ENCODE assay signal across 10 cellular contexts in genomic region chr1:201436461-201436860, GRCh38. TPM values are rescaled to one million over a fixed set of nuclear protein-coding genes. Genes with fewer than 3 reads are reported as not detected.
DNase-seq lines count a peak whose midpoint lies in the region; ATAC-seq and TF ChIP-seq lines count a peak whose summit lies in the region.
"Had no signal": no experiment of that assay in that cellular context is flagged by ENCODE, and none has a peak within 500 bp of the region (broad histone marks: within the 10 kb centered on the region; RNA-seq: fewer than 3 reads in every experiment).

No MANE protein-coding gene starts in this region.

- peak overlapping the region; percentile 70; the same call in 1 of the 2 replicates for H2AFZ ChIP-seq in OCI-LY3 (ENCODE audit: low read depth, low read length)

- H3K4me3 Mint-ChIP-seq in T-cell, result no peak overlapping the region

- peaks cover 4 to 10% (median 6%) of the 10 kb centered on the region in 3 donors for H3K4me1 Mint-ChIP-seq in T-cell

- TF ChIP-seq CTCF in GM12873 (IDR thresholded peaks at IDR 0.05; ENCODE audit: insufficient read depth, low read depth, low read length, missing control alignments) (peak; percentile 2), OCI-LY3 (IDR thresholded peaks at IDR 0.05; ENCODE audit: low read depth, low read length) (no peak), foreskin keratinocyte (conservative IDR thresholded peaks at IDR 0.05) (peak; percentile 7), Peyer's patch (IDR thresholded peaks at IDR 0.05) (no peak)

- H4K20me1 ChIP-seq in OCI-LY3 (ENCODE audit: insufficient read depth, low read length), result no peaks in the 10 kb centered on the region

- H3K27ac ChIP-seq in OCI-LY3 (ENCODE audit: low read length), result no peak overlapping the region
- H3K27ac ChIP-seq in foreskin keratinocyte, result no peak overlapping the region
- H3K27ac ChIP-seq in Peyer's patch, result no peak overlapping the region
- H3K27ac ChIP-seq: thoracic aorta had no signal

- POLR2A ChIA-PET in T-cell (lab: Charles Lee), result no interaction called here

- H3K27ac Mint-ChIP-seq in T-cell, result no peak overlapping the region

- H3K9me3 Mint-ChIP-seq in T-cell, result no peaks in the 10 kb centered on the region

- H3K79me2 ChIP-seq in OCI-LY3 (ENCODE audit: low read length), result no peaks in the 10 kb centered on the region

- H3K27me3 Mint-ChIP-seq in T-cell, result peaks cover 14 to 22% of the 10 kb centered on the region in 2 donors

- H3K4me3 ChIP-seq in OCI-LY3 (ENCODE audit: low read length) (no peak overlapping the region), Peyer's patch (no peak overlapping the region)
- H3K4me3 ChIP-seq: thoracic aorta had no signal

- CTCF ChIA-PET in T-cell (lab: Charles Lee), result interaction anchor here (0.6 to 1.0 kb wide), 2 partner anchors 10 to 25 kb away, joined by 3 read pairs; no protein-coding TSS in a partner anchor

- H3K4me2 ChIP-seq in OCI-LY3 (ENCODE audit: low read length), result 0 out of 2 replicates have a peak overlapping the region, but pooled peaks have one; percentile 56

- H3K27me3 ChIP-seq in OCI-LY3 (ENCODE audit: low read depth, low read length) (peaks cover 22% of the 10 kb centered on the region), foreskin keratinocyte (no peaks in the 10 kb centered on the region), Peyer's patch (no peaks in the 10 kb centered on the region)

- in situ Hi-C loops in ACHN (cut with HindIII; ENCODE audit: low pct_ligation_motif_present, low pct_unique_long_range_greater_than_20kb, low sequenced_read_pairs), result no loop called here

- H3K9ac ChIP-seq in OCI-LY3 (ENCODE audit: low read length), result no peak overlapping the region

- H3K36me3 ChIP-seq in OCI-LY3 (replicated peaks; ENCODE audit: low read depth, low read length), result no peaks in the 10 kb centered on the region
- no peaks in the 10 kb centered on the region for H3K36me3 ChIP-seq in Peyer's patch
- H3K36me3 ChIP-seq: thoracic aorta had no signal

- ATAC-seq in foreskin keratinocyte (no peak), GM21526 (IDR thresholded peaks at IDR 0.05; ENCODE audit: low FRiP score, unreplicated experiment) (no peak), T-cell (replicated peaks in 1 of 4) (no peak)

- H3K4me1 ChIP-seq in OCI-LY3 (ENCODE audit: low read length) (peaks cover 16% of the 10 kb centered on the region), foreskin keratinocyte (peaks cover 6% of the 10 kb centered on the region), Peyer's patch (peaks cover 0 to 4% (median 0%) of the 10 kb centered on the region in 4 donors)

- peak; percentile 35 for DNase-seq in ACHN
- no peak for DNase-seq in foreskin keratinocyte
- no peak for DNase-seq in Peyer's patch
- no peak for DNase-seq in DMS79 treated with DMSO at 0.1 percent for 48 hours (lab: John Stamatoyannopoulos, UW)
- no peak for DNase-seq in T-cell

- no peaks in the 10 kb centered on the region for H3K36me3 Mint-ChIP-seq in T-cell
- H3K36me3 Mint-ChIP-seq: naive B cell had no signal

- 0 out of 2 replicates have a peak, but pooled peaks cover 4% of the 10 kb centered on the region for H3K9me3 ChIP-seq in OCI-LY3 (ENCODE audit: insufficient read depth, low read length)
- no peaks in the 10 kb centered on the region for H3K9me3 ChIP-seq in Peyer's patch
- H3K9me3 ChIP-seq: thoracic aorta had no signal

- TF ChIP-seq POLR2A in Peyer's patch (IDR thresholded peaks at IDR 0.05), result no peak

RNA-seq across cellular contexts. Expression of gene TNNI1, which starts 14.9 kb away (rescaled TPM):
- not detected in 2 replicates for total RNA-seq in foreskin keratinocyte
- polyA plus RNA-seq in foreskin keratinocyte, result not detected in 2 replicates
- total RNA-seq in Peyer's patch, result under 1 TPM in 1 of 4 donors, not detected in 3; 0.13 TPM
- not detected for total RNA-seq in T-cell

RNA-seq across cellular contexts. Expression of gene PHLDA3, which starts 32.5 kb away (rescaled TPM):
- total RNA-seq in foreskin keratinocyte (56.2 and 59.1 TPM in 2 replicates), Peyer's patch (10 to 100 TPM in 1 of 4 donors, 1 to 10 TPM in 3; 4.4 to 43.7 (median 5.2) TPM), T-cell (1 to 10 TPM in 4 of 5 donors, under 1 TPM in 1; 0.83 to 5.8 (median 3.6) TPM)
- polyA plus RNA-seq in foreskin keratinocyte, result 116 and 136 TPM in 2 replicates

RNA-seq across cellular contexts. Expression of gene LAD1, which starts 37.3 kb away (rescaled TPM):
- total RNA-seq in foreskin keratinocyte, result 233 and 240 TPM in 2 replicates
- 251 and 256 TPM in 2 replicates for polyA plus RNA-seq in foreskin keratinocyte
- total RNA-seq in Peyer's patch, result 100 to 1,000 TPM; 106 to 224 (median 192) TPM
- 1 to 10 TPM in 2 of 5 donors, under 1 TPM in 1, not detected in 2; 0.53 to 1.7 (median 1.1) TPM for total RNA-seq in T-cell

RNA-seq across cellular contexts. Expression of gene TNNT2, which starts 59.0 kb away (rescaled TPM):
- total RNA-seq in foreskin keratinocyte, result 0.11 and 0.17 TPM in 2 replicates
- polyA plus RNA-seq in foreskin keratinocyte, result 0.20 TPM in 1 of 2 replicates, not detected in the other
- total RNA-seq in Peyer's patch, result 1 to 10 TPM in 1 of 4 donors, under 1 TPM in 1, not detected in 2; 0.40 to 3.7 TPM
- not detected for total RNA-seq in T-cell

Comparison
In these comparisons a context has a peak if more than half of its experiments do, and no peak if none do; other contexts are left out.
1. CTCF ChIP-seq: peak in GM12873 (single experiment) and foreskin keratinocyte (single experiment); none in OCI-LY3 (single experiment) and Peyer's patch (0 of 6).
2. RNA of gene LAD1, which starts 37.3 kb away (total RNA-seq): 233 to 240 TPM in foreskin keratinocyte and 106 to 224 TPM in Peyer's patch; 0.53 to 1.7 TPM in T-cell; every median in the first group is over 10 times any median in the second.